Comparison of ENCODE assay signal across 29 cellular contexts in the genomic region with DNA sequence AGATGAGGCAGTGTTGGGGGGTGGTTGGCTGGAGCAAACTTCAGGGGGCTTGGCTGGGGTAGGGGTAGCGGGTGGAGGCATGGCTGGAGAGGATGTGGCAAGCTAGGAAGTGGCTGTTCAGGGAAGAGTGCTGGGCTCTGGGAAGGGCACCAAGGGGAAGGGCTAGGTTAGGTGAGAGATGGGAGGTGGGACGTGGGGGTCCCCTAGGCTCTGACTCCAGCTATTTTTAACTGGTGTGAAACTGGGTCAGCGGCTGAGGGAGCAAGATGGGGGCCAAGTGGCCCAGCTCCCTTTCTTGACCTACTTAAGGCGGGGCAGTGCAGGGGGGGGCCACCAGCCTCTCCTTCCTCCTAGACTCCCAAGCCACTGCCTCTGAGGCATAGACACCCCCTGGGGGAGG. TPM values are rescaled to one million over a fixed set of nuclear protein-coding genes. Genes with fewer than 3 reads are reported as not detected.
"Had no signal": no experiment of that assay in that cellular context is flagged by ENCODE, and none has a peak within 500 bp of the region (broad histone marks: within the 10 kb centered on the region; RNA-seq: fewer than 3 reads in every experiment).

No MANE protein-coding gene starts in this region.

- H3K27me3 Mint-ChIP-seq: activated B cell treated with CpG ODN at 0.5 μM for 24 hours had no signal

- DNase-seq: activated B cell treated with CpG ODN at 0.5 μM for 24 hours; activated CD4-positive, alpha-beta T cell treated with anti-CD3 and anti-CD28 coated beads for 48 hours; activated CD4-positive, alpha-beta T cell treated with anti-CD3 and anti-CD28 coated beads, Interleukin-2, amount 50 U/mL, for 1 hour; activated CD4-positive, alpha-beta T cell treated with anti-CD3 and anti-CD28 coated beads, Interleukin-2, amount 50 U/mL, for 48 hours; activated CD8-positive, alpha-beta memory T cell treated with anti-CD3 and anti-CD28 coated beads for 24 hours; activated CD8-positive, alpha-beta T cell treated with anti-CD3 and anti-CD28 coated beads for 36 hours; activated effector memory CD4-positive, alpha-beta T cell treated with Interleukin-2 at 50 U/mL for 16 hours; activated gamma-delta T cell treated with Interleukin-2 at 50 U/mL for 16 hours; activated naive CD4-positive, alpha-beta T cell treated with anti-CD3 and anti-CD28 coated beads, Interleukin-2, amount 50 U/mL, for 16 hours; activated naive CD4-positive, alpha-beta T cell treated with Interleukin-2 at 50 U/mL for 16 hours; activated T-cell treated with anti-CD3 and anti-CD28 coated beads, Interleukin-2, amount 50 U/mL, for 4 hours; body of pancreas; caudate nucleus; cerebellar nuclear complex; dorsolateral prefrontal cortex; effector memory CD4-positive, alpha-beta T cell; endodermal cell; foreskin fibroblast; T-helper 1 cell; T-helper 17 cell; T1000; WERI-Rb-1 had no signal

- H3K27ac Mint-ChIP-seq: activated B cell treated with CpG ODN at 0.5 μM for 24 hours; activated CD8-positive, alpha-beta T cell treated with anti-CD3 and anti-CD28 coated beads for 36 hours; activated naive CD8-positive, alpha-beta T cell; activated T-helper 17 cell treated with anti-CD3 and anti-CD28 coated beads, Interleukin-2, amount 50 U/mL, for 72 hours; dendritic cell treated with granulocyte-macrophage colony-stimulating factor and Interleukin-4, amounts not matched to agents 40 ng/mL and 50 ng/mL, for 4 days; endodermal cell; T-helper 17 cell; T-helper 2 cell treated with Interferon-gamma antibody and Interleukin-4, amounts not matched to agents 5 μg/mL and 100 μg/mL, for 36 hours had no signal

- ATAC-seq: activated CD4-positive, CD25-positive, alpha-beta regulatory T cell treated with anti-CD3 and anti-CD28 coated beads, Interleukin-2, amount 50 U/mL, for 24 hours; activated CD8-positive, alpha-beta T cell treated with anti-CD3 and anti-CD28 coated beads for 36 hours; activated T-cell treated with anti-CD3 and anti-CD28 coated beads, Interleukin-2, amount 50 U/mL, for 4 hours; activated T-helper 17 cell treated with anti-CD3 and anti-CD28 coated beads, Interleukin-2, amount 50 U/mL, for 72 hours; body of pancreas; esophagus mucosa; T-helper 17 cell had no signal

- H3K9me3 Mint-ChIP-seq: activated B cell treated with CpG ODN at 0.5 μM for 24 hours; activated CD8-positive, alpha-beta T cell treated with anti-CD3 and anti-CD28 coated beads for 36 hours; activated T-cell treated with anti-CD3 and anti-CD28 coated beads, Interleukin-2, amount 50 U/mL, for 4 hours; activated T-helper 17 cell treated with anti-CD3 and anti-CD28 coated beads, Interleukin-2, amount 50 U/mL, for 72 hours; dendritic cell treated with granulocyte-macrophage colony-stimulating factor and Interleukin-4, amounts not matched to agents 40 ng/mL and 50 ng/mL, for 4 days; endodermal cell; T-helper 2 cell treated with Interferon-gamma antibody and Interleukin-4, amounts not matched to agents 5 μg/mL and 100 μg/mL, for 36 hours had no signal

- H3K4me3 Mint-ChIP-seq: activated B cell treated with CpG ODN at 0.5 μM for 24 hours; activated CD8-positive, alpha-beta T cell treated with anti-CD3 and anti-CD28 coated beads for 36 hours; activated naive CD8-positive, alpha-beta T cell; activated T-cell treated with anti-CD3 and anti-CD28 coated beads, Interleukin-2, amount 50 U/mL, for 4 hours; activated T-helper 17 cell treated with anti-CD3 and anti-CD28 coated beads, Interleukin-2, amount 50 U/mL, for 72 hours; dendritic cell treated with granulocyte-macrophage colony-stimulating factor and Interleukin-4, amounts not matched to agents 40 ng/mL and 50 ng/mL, for 4 days; endodermal cell; T-helper 17 cell; T-helper 2 cell treated with Interferon-gamma antibody and Interleukin-4, amounts not matched to agents 5 μg/mL and 100 μg/mL, for 36 hours had no signal

- H3K36me3 Mint-ChIP-seq: activated naive CD8-positive, alpha-beta T cell had no signal

RNA-seq across cellular contexts. Expression of a gene that starts 43.6 kb away (rescaled TPM):
- total RNA-seq: frontal cortex had no signal
